17 cellular contexts compared by ENCODE assay signal in the genomic region with DNA sequence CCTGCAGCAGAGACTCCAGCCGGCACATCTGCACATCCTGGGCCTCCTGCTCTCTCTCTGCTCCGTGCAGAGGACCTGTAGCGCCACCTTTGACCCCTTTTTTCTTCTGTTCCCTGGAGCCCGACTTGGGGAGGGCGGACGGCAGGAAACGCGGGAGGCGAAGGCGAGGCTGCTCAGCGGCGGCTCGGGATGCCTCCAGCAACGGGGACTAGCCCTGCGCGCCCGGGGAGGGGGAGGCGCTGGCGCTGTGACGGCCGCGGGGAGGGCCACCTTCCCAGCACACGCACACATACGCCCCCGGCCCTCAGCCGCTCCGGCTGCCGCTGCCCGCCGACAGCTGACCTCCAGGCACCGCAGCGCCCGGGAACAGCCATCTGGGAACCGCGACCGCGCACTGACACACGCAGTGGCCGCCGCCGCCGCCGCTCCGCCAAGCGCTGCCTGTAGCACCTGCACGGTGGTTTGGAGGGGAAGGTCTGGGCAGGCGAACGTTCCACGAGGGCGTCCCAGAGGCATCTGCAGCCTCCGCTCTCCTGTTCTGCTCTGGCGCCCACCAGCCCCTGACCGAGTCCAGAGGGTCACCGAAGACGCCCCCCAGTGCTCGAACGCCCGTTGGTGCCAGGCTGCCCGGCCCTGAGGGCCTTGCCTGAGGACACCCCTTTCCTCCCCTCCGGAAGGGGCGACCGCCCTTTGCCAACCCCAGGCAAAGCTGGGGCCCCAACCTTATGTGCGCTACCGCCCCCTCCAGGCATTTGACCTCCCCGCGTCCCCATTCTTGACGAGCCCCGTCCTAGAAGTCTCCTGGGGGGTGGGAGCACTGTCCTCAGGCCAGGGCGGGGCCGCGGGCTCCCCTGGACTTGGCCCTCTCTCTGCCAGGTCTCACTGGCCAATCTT. TPM values are rescaled to one million over a fixed set of nuclear protein-coding genes. Genes with fewer than 3 reads are reported as not detected.
DNase-seq lines count a peak whose midpoint lies in the region; ATAC-seq and FAIRE-seq lines count a peak whose summit lies in the region.
"Had no signal": no experiment of that assay in that cellular context is flagged by ENCODE, and none has a peak within 500 bp of the region (broad histone marks: within the 10 kb centered on the region; RNA-seq: fewer than 3 reads in every experiment).

No MANE protein-coding gene starts in this region.

- H3K4me1 Mint-ChIP-seq in activated T-cell treated with anti-CD3 and anti-CD28 coated beads, Interleukin-2, amount 50 U/mL, for 4 hours (ENCODE audit: low read depth), result no peaks in the 10 kb centered on the region
- no peaks in the 10 kb centered on the region for H3K4me1 Mint-ChIP-seq in activated T-cell treated with anti-CD3 and anti-CD28 coated beads, Interleukin-2, amount 50 U/mL, for 24 hours (ENCODE audit: low read depth)

- peaks cover 0 to 9% of the 10 kb centered on the region in 2 donors for H3K27me3 ChIP-seq in small intestine (ENCODE audit: control insufficient read depth in 2 of 2, insufficient read depth in 2 of 2, low read length in 2 of 2)

- intact Hi-C loops in left ventricle myocardium superior (cut with micrococcal nuclease), result no loop called here

- FAIRE-seq in small intestine (lab: Jason Lieb, UNC), result no peak

- H3K27ac ChIP-seq in small intestine (ENCODE audit: low read depth in 1 of 2, low read length in 1 of 2), result no peak overlapping the region
- H3K27ac ChIP-seq: GM23248 had no signal

- peak overlapping the region in 1 of 2 donors; percentile 25 for H3K4me3 ChIP-seq in small intestine (ENCODE audit: low read depth in 1 of 2, low read length in 2 of 2)
- H3K4me3 ChIP-seq: GM23248 had no signal

- no peaks in the 10 kb centered on the region for H3K36me3 ChIP-seq in small intestine (ENCODE audit: control insufficient read depth in 2 of 2, insufficient read depth in 2 of 2, low read length in 2 of 2)

- H3K9me3 Mint-ChIP-seq in activated T-cell treated with anti-CD3 and anti-CD28 coated beads, Interleukin-2, amount 50 U/mL, for 4 hours, result no peaks in the 10 kb centered on the region
- H3K9me3 Mint-ChIP-seq in activated T-cell treated with anti-CD3 and anti-CD28 coated beads, Interleukin-2, amount 50 U/mL, for 24 hours, result no peaks in the 10 kb centered on the region

- H3K9me3 ChIP-seq in small intestine (ENCODE audit: control insufficient read depth, low read depth), result no peaks in the 10 kb centered on the region

- no peak for DNase-seq in activated T-cell treated with anti-CD3 and anti-CD28 coated beads, Interleukin-2, amount 50 U/mL, for 4 hours
- DNase-seq in activated T-cell treated with anti-CD3 and anti-CD28 coated beads, Interleukin-2, amount 50 U/mL, for 24 hours, result no peak
- DNase-seq in NCI-H2171 treated with DMSO at 0.1 percent for 48 hours (lab: John Stamatoyannopoulos, UW) (peak; percentile 50), left ventricle myocardium superior (no peak), small intestine (peak; percentile 21), cortex of kidney (lab: John Stamatoyannopoulos, UW) (no peak), GDM1 (lab: John Stamatoyannopoulos, UW) (no peak)
- DNase-seq: activated naive CD4-positive, alpha-beta T cell treated with anti-CD3 and anti-CD28 coated beads, Interleukin-2, amount 50 U/mL, for 16 hours; dermis blood vessel endothelial cell; GM23248; KBM-7; midbrain; NCI-H226 had no signal

- H3K4me1 ChIP-seq in small intestine (ENCODE audit: control insufficient read depth in 2 of 2, insufficient read depth in 1 of 2, low read depth in 1 of 2, low read length in 1 of 2), result peaks cover 0 to 3% of the 10 kb centered on the region in 2 donors

- peaks cover 41% of the 10 kb centered on the region for H3K27me3 Mint-ChIP-seq in activated T-cell treated with anti-CD3 and anti-CD28 coated beads, Interleukin-2, amount 50 U/mL, for 4 hours (ENCODE audit: low read depth)
- H3K27me3 Mint-ChIP-seq in activated T-cell treated with anti-CD3 and anti-CD28 coated beads, Interleukin-2, amount 50 U/mL, for 24 hours, result peaks cover 39% of the 10 kb centered on the region

- H3K4me3 Mint-ChIP-seq in activated T-cell treated with anti-CD3 and anti-CD28 coated beads, Interleukin-2, amount 50 U/mL, for 4 hours, result no peak overlapping the region
- H3K4me3 Mint-ChIP-seq in activated T-cell treated with anti-CD3 and anti-CD28 coated beads, Interleukin-2, amount 50 U/mL, for 24 hours, result no peak overlapping the region

- 4% methylated on average over 54 to 71 of the region's 71 CpGs for WGBS in small intestine, 3 donors

- H3K27ac Mint-ChIP-seq in activated T-cell treated with anti-CD3 and anti-CD28 coated beads, Interleukin-2, amount 50 U/mL, for 24 hours, result no peak overlapping the region

- ATAC-seq in activated T-cell treated with anti-CD3 and anti-CD28 coated beads, Interleukin-2, amount 50 U/mL, for 4 hours, result peak; percentile 50 to 61
- peak; percentile 37 for ATAC-seq in left ventricle myocardium superior
- no peak for ATAC-seq in GM21717 (IDR thresholded peaks at IDR 0.05; ENCODE audit: unreplicated experiment)

- no peaks in the 10 kb centered on the region for H3K36me3 Mint-ChIP-seq in activated T-cell treated with anti-CD3 and anti-CD28 coated beads, Interleukin-2, amount 50 U/mL, for 4 hours (ENCODE audit: insufficient read depth)
- no peaks in the 10 kb centered on the region for H3K36me3 Mint-ChIP-seq in activated T-cell treated with anti-CD3 and anti-CD28 coated beads, Interleukin-2, amount 50 U/mL, for 24 hours (ENCODE audit: low read depth)

RNA-seq across cellular contexts. Expression of gene C22orf42, which starts 16.9 kb away (rescaled TPM):
- not detected for total RNA-seq in activated T-cell treated with anti-CD3 and anti-CD28 coated beads, Interleukin-2, amount 50 U/mL, for 4 hours
- total RNA-seq in left ventricle myocardium superior, result not detected
- polyA plus RNA-seq in small intestine, result under 1 TPM in 1 of 3 donors, not detected in 2; 0.09 TPM
- total RNA-seq: dermis blood vessel endothelial cell, GM23248, renal cortical epithelial cell, ureter had no signal
- polyA plus RNA-seq: BJ, GM23248 had no signal

RNA-seq across cellular contexts. Expression of gene RFPL2, which starts 28.9 kb away (rescaled TPM):
- total RNA-seq in activated T-cell treated with anti-CD3 and anti-CD28 coated beads, Interleukin-2, amount 50 U/mL, for 4 hours, result not detected
- not detected for total RNA-seq in left ventricle myocardium superior
- polyA plus RNA-seq in small intestine, result under 1 TPM in 1 of 3 donors, not detected in 2; 0.10 TPM
- total RNA-seq: dermis blood vessel endothelial cell, GM23248, ureter had no signal
- polyA plus RNA-seq: BJ, GM23248 had no signal

Comparison
In these comparisons a context has a peak if more than half of its experiments do, and no peak if none do; other contexts are left out.
1. DNase-seq: peak in NCI-H2171 treated with DMSO at 0.1 percent for 48 hours (single experiment) and small intestine (single experiment); none in activated T-cell treated with anti-CD3 and anti-CD28 coated beads, Interleukin-2, amount 50 U/mL, for 4 hours (single experiment), activated T-cell treated with anti-CD3 and anti-CD28 coated beads, Interleukin-2, amount 50 U/mL, for 24 hours (single experiment), left ventricle myocardium superior (single experiment), cortex of kidney (single experiment) and GDM1 (single experiment).